22 cellular contexts compared by ENCODE assay signal in the genomic region with DNA sequence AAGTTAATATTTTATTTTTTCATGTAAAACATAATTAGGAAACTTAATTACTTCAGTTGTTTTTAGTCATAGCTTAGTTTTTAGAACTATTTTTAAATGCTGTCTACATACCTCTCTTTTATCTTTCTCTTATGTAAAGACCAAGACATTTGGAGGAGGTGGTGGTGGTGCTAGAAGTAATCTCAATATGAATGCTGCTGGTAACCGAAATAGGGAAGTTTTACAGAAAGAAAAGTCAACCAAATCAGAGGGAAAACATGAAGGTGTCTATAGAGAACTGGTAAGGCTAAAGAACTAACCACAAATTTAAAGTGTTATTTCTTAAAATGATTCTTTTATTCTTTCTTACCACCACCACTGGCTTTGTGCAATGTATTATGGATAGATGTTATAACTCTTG.
DNase-seq lines count a peak whose midpoint lies in the region; ATAC-seq lines count a peak whose summit lies in the region.
"Had no signal": no experiment of that assay in that cellular context is flagged by ENCODE, and none has a peak within 500 bp of the region (broad histone marks: within the 10 kb centered on the region; RNA-seq: fewer than 3 reads in every experiment).

No MANE protein-coding gene starts in this region.

- ATAC-seq in GM18907 (IDR thresholded peaks at IDR 0.05; ENCODE audit: unreplicated experiment) (peak; percentile 60), HG02610 (IDR thresholded peaks at IDR 0.05; ENCODE audit: unreplicated experiment) (peak; percentile 90), HG03442 (IDR thresholded peaks at IDR 0.05; ENCODE audit: unreplicated experiment) (peak; percentile 78)
- ATAC-seq in stimulated activated naive B cell treated with anti-CD40 and anti-IgM and Interleukin-4, amounts not matched to agents 10 μg/mL and 1 μg/mL and 100 μg/mL, for 72 hours (replicated peaks) = peak; percentile 66 to 82
- ATAC-seq: sciatic nerve had no signal

- CTCF ChIA-PET in CD8-positive, alpha-beta memory T cell (lab: Charles Lee) = no interaction called here

- no peaks in the 10 kb centered on the region for H3K36me3 ChIP-seq in CD8-positive, alpha-beta memory T cell (ENCODE audit: insufficient read depth, low read length)
- H3K36me3 ChIP-seq: brain microvascular endothelial cell had no signal

- H3K27me3 ChIP-seq in CD8-positive, alpha-beta memory T cell (ENCODE audit: insufficient read depth, low read length, poor library complexity, severe bottlenecking) = no peaks in the 10 kb centered on the region
- H3K27me3 ChIP-seq: brain microvascular endothelial cell, stomach, tibial artery had no signal

- no peak for DNase-seq in stimulated activated naive B cell treated with anti-CD40 and anti-IgM and Interleukin-4, amounts not matched to agents 10 μg/mL and 1 μg/mL and 100 μg/mL, for 72 hours
- no peak for DNase-seq in activated T-cell treated with anti-CD3 and anti-CD28 coated beads, Interleukin-2, amount 50 U/mL, for 24 hours
- no peak for DNase-seq in CD8-positive, alpha-beta memory T cell
- no peak for DNase-seq in COR-L47 (lab: John Stamatoyannopoulos, UW)
- DNase-seq: activated CD4-positive, alpha-beta T cell treated with anti-CD3 and anti-CD28 coated beads for 4 hours; activated naive CD4-positive, alpha-beta T cell; activated T-cell treated with anti-CD3 and anti-CD28 coated beads, Interleukin-2, amount 50 U/mL, for 48 hours; brain microvascular endothelial cell; GOT3; Kasumi-1; NCI-H1048; NCI-H2029; NCI-H226; RPMI8226; stomach; tibial artery had no signal

- POLR2A ChIA-PET in CD8-positive, alpha-beta memory T cell (lab: Charles Lee) = no interaction called here

- H3K4me3 Mint-ChIP-seq in stimulated activated naive B cell treated with anti-CD40 and anti-IgM and Interleukin-4, amounts not matched to agents 10 μg/mL and 1 μg/mL and 100 μg/mL, for 72 hours = no peak overlapping the region
- no peak overlapping the region for H3K4me3 Mint-ChIP-seq in activated T-cell treated with anti-CD3 and anti-CD28 coated beads, Interleukin-2, amount 50 U/mL, for 24 hours
- no peak overlapping the region for H3K4me3 Mint-ChIP-seq in CD8-positive, alpha-beta memory T cell
- H3K4me3 Mint-ChIP-seq: T-helper 1 cell treated with Interleukin-12 subunit alpha and Interleukin-12 subunit beta and Interleukin-4 antibody, amounts not matched to agents 30 μg/mL and 1 μg/mL, for 36 hours had no signal

- H3K36me3 Mint-ChIP-seq in stimulated activated naive B cell treated with anti-CD40 and anti-IgM and Interleukin-4, amounts not matched to agents 10 μg/mL and 1 μg/mL and 100 μg/mL, for 72 hours = peaks cover 51 to 75% of the 10 kb centered on the region in 2 donors
- H3K36me3 Mint-ChIP-seq in activated T-cell treated with anti-CD3 and anti-CD28 coated beads, Interleukin-2, amount 50 U/mL, for 24 hours (ENCODE audit: low read depth) = peaks cover 82% of the 10 kb centered on the region
- peaks cover 44 to 73% (median 71%) of the 10 kb centered on the region in 3 donors for H3K36me3 Mint-ChIP-seq in CD8-positive, alpha-beta memory T cell

- no peak overlapping the region for H3K4me3 ChIP-seq in CD8-positive, alpha-beta memory T cell (ENCODE audit: low read length)
- H3K4me3 ChIP-seq: stomach, tibial artery had no signal

- no peak overlapping the region for H3K27ac ChIP-seq in CD8-positive, alpha-beta memory T cell (ENCODE audit: low read depth, low read length)
- H3K27ac ChIP-seq: brain microvascular endothelial cell, parathyroid adenoma, stomach, tibial artery had no signal

- H3K27me3 Mint-ChIP-seq in stimulated activated naive B cell treated with anti-CD40 and anti-IgM and Interleukin-4, amounts not matched to agents 10 μg/mL and 1 μg/mL and 100 μg/mL, for 72 hours = no peaks in the 10 kb centered on the region
- H3K27me3 Mint-ChIP-seq in activated T-cell treated with anti-CD3 and anti-CD28 coated beads, Interleukin-2, amount 50 U/mL, for 24 hours = no peaks in the 10 kb centered on the region
- H3K27me3 Mint-ChIP-seq in CD8-positive, alpha-beta memory T cell = no peaks in the 10 kb centered on the region

- no peak overlapping the region for H3K27ac Mint-ChIP-seq in stimulated activated naive B cell treated with anti-CD40 and anti-IgM and Interleukin-4, amounts not matched to agents 10 μg/mL and 1 μg/mL and 100 μg/mL, for 72 hours
- H3K27ac Mint-ChIP-seq in activated T-cell treated with anti-CD3 and anti-CD28 coated beads, Interleukin-2, amount 50 U/mL, for 24 hours = no peak overlapping the region
- no peak overlapping the region for H3K27ac Mint-ChIP-seq in CD8-positive, alpha-beta memory T cell
- H3K27ac Mint-ChIP-seq: T-helper 1 cell treated with Interleukin-12 subunit alpha and Interleukin-12 subunit beta and Interleukin-4 antibody, amounts not matched to agents 30 μg/mL and 1 μg/mL, for 36 hours had no signal

- no peaks in the 10 kb centered on the region for H3K4me1 Mint-ChIP-seq in stimulated activated naive B cell treated with anti-CD40 and anti-IgM and Interleukin-4, amounts not matched to agents 10 μg/mL and 1 μg/mL and 100 μg/mL, for 72 hours
- H3K4me1 Mint-ChIP-seq in activated T-cell treated with anti-CD3 and anti-CD28 coated beads, Interleukin-2, amount 50 U/mL, for 24 hours (ENCODE audit: low read depth) = no peaks in the 10 kb centered on the region
- H3K4me1 Mint-ChIP-seq in CD8-positive, alpha-beta memory T cell = no peaks in the 10 kb centered on the region

- H3K9me3 ChIP-seq in CD8-positive, alpha-beta memory T cell (ENCODE audit: low read length) = no peaks in the 10 kb centered on the region
- H3K9me3 ChIP-seq: tibial artery had no signal

- H3K4me1 ChIP-seq in CD8-positive, alpha-beta memory T cell (ENCODE audit: insufficient read depth, low read length) = no peaks in the 10 kb centered on the region
- H3K4me1 ChIP-seq: parathyroid adenoma, stomach, tibial artery had no signal

- H3K9me3 Mint-ChIP-seq in stimulated activated naive B cell treated with anti-CD40 and anti-IgM and Interleukin-4, amounts not matched to agents 10 μg/mL and 1 μg/mL and 100 μg/mL, for 72 hours = peaks cover 2 to 3% of the 10 kb centered on the region in 2 donors
- peaks cover 19% of the 10 kb centered on the region for H3K9me3 Mint-ChIP-seq in activated T-cell treated with anti-CD3 and anti-CD28 coated beads, Interleukin-2, amount 50 U/mL, for 24 hours
- H3K9me3 Mint-ChIP-seq in CD8-positive, alpha-beta memory T cell = peaks cover 0 to 3% (median under 1%) of the 10 kb centered on the region in 5 donors
